In the genomic region with DNA sequence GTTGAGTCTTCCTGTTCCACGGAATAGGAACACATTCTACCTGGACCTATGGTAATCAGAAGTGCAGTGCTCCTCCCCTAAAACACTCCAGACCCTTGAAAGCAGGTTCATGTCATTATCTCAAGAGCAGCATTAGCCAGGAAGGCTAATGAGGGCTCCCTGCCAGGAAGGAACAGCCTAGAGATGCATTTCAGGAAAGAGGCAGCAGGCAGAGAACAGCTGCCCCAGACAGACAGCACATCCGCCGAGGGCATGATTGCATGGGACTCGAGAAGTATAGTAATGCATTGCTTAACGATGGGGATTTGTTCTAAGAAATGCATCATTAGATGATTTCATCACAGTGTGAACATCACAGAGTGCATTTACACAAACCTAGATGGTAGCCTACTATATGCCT, we compare ENCODE assay signal across 18 cellular contexts.
A peak's percentile ranks its signal among the peaks of the same experiment; 100 is the strongest.
DNase-seq lines count a peak whose midpoint lies in the region; ATAC-seq, FAIRE-seq and TF ChIP-seq lines count a peak whose summit lies in the region.
"Had no signal": no experiment of that assay in that cellular context is flagged by ENCODE, and none has a peak within 500 bp of the region (broad histone marks: within the 10 kb centered on the region; RNA-seq: fewer than 3 reads in every experiment).

No MANE protein-coding gene starts in this region.

- FAIRE-seq in HepG2 (lab: Jason Lieb, UNC), result no peak
- FAIRE-seq: astrocyte, frontal cortex had no signal

- H3K9ac ChIP-seq in HepG2 (ENCODE audit: insufficient read depth, low read depth, low read length), result no peak overlapping the region

- POLR2A ChIA-PET in HepG2 (lab: Yijun Ruan, JAX), result no interaction called here

- no peaks in the 10 kb centered on the region for H4K20me1 ChIP-seq in HepG2 (ENCODE audit: insufficient read depth, low read length)

- TF ChIP-seq RAD21 in HepG2 (CRISPR knock-in tag; IDR thresholded peaks at IDR 0.05), result no peak

- DNase-seq in DMS153 treated with DMSO at 0.1 percent for 48 hours (lab: John Stamatoyannopoulos, UW; ENCODE audit: unreplicated experiment), result peak; percentile 4
- DNase-seq in NCI-H1417 (lab: John Stamatoyannopoulos, UW), result peak; percentile 76 to 95 (median 91)
- DNase-seq in NCI-H82 (lab: John Stamatoyannopoulos, UW), result peak; percentile 79
- DNase-seq in lung (ENCODE audit: low spot score), result peak; percentile 56
- DNase-seq in activated T-helper 2 cell treated with anti-CD3 and anti-CD28 coated beads, Interferon-gamma antibody, Interleukin-2, Interleukin-4, amounts not matched to agents 10 μg/mL and 5 μg/mL and 100 μg/mL, durations not matched to agents 14 hours and 24 hours and 36 hours (ENCODE audit: low spot score), result no peak
- DNase-seq in HepG2 (ENCODE audit: low spot score), result no peak
- no peak for DNase-seq in AG08395 (ENCODE audit: low spot score)
- DNase-seq: activated gamma-delta T cell treated with Interleukin-2 at 50 U/mL for 16 hours; Caco-2; NCI-H1048; ovary; stimulated activated CD4-positive, alpha-beta T cell treated with anti-CD3 and anti-CD28 coated beads, Interleukin-4, amount 100 ng/mL, for 1 hour had no signal

- no peak overlapping the region for H3K4me3 Mint-ChIP-seq in activated T-helper 2 cell treated with anti-CD3 and anti-CD28 coated beads, Interferon-gamma antibody, Interleukin-2, Interleukin-4, amounts not matched to agents 10 μg/mL and 5 μg/mL and 100 μg/mL, durations not matched to agents 14 hours and 24 hours and 36 hours (ENCODE audit: low read depth)
- H3K4me3 Mint-ChIP-seq: T-helper 2 cell treated with Interferon-gamma antibody and Interleukin-4, amounts not matched to agents 5 μg/mL and 100 μg/mL, for 36 hours had no signal

- BruUV-seq in HepG2 (replicated peaks; lab: Mats Ljungman, UMichigan), result no TSS peak

- intact Hi-C loops in activated T-helper 2 cell treated with anti-CD3 and anti-CD28 coated beads, Interferon-gamma antibody, Interleukin-2, Interleukin-4, amounts not matched to agents 10 μg/mL and 5 μg/mL and 100 μg/mL, durations not matched to agents 14 hours and 24 hours and 36 hours (cut with micrococcal nuclease), result no loop called here
- intact Hi-C loops in HepG2 (cut with micrococcal nuclease; ENCODE audit: unreplicated experiment), result no loop called here

- no peak overlapping the region for H3K4me2 ChIP-seq in HepG2 (ENCODE audit: low read depth, low read length)

- H3K27me3 ChIP-seq in lung (ENCODE audit: control insufficient read depth, insufficient read depth) (no peaks in the 10 kb centered on the region), HepG2 (ENCODE audit: control insufficient read depth in 1 of 2, insufficient read depth in 2 of 2, low read length in 2 of 2) (0 out of 5 replicates have a peak, but pooled peaks cover 0 to 7% of the 10 kb centered on the region in 2 experiments)
- H3K27me3 ChIP-seq: ovary, suprapubic skin had no signal

- no peak overlapping the region for H2AFZ ChIP-seq in HepG2 (ENCODE audit: low read length)

- peak; percentile 10 for ATAC-seq in lung (ENCODE audit: insufficient read depth, low FRiP score)
- no peak for ATAC-seq in HepG2
- ATAC-seq: left lobe of liver, Right ventricle myocardium inferior had no signal

- H3K9me3 Mint-ChIP-seq in activated T-helper 2 cell treated with anti-CD3 and anti-CD28 coated beads, Interferon-gamma antibody, Interleukin-2, Interleukin-4, amounts not matched to agents 10 μg/mL and 5 μg/mL and 100 μg/mL, durations not matched to agents 14 hours and 24 hours and 36 hours, result no peaks in the 10 kb centered on the region
- H3K9me3 Mint-ChIP-seq: T-helper 2 cell treated with Interferon-gamma antibody and Interleukin-4, amounts not matched to agents 5 μg/mL and 100 μg/mL, for 36 hours had no signal

- in situ Hi-C loops in HepG2 (cut with HindIII; ENCODE audit: extremely low pct_ligation_motif_present, low pct_unique_long_range_greater_than_20kb), result no loop called here

- TF ChIP-seq CTCF in lung (IDR thresholded peaks at IDR 0.05; ENCODE audit: control extremely low read depth, extremely low read depth) (no peak), HepG2 (CRISPR knock-in tag; IDR thresholded peaks at IDR 0.05) (no peak)

- CTCF ChIA-PET in HepG2 (lab: Yijun Ruan, JAX; ENCODE audit: low intra/inter-chr PET ratio, low total read pairs), result no interaction called here

- H3K79me2 ChIP-seq in HepG2 (ENCODE audit: insufficient read depth, low read length), result no peaks in the 10 kb centered on the region

- TF ChIP-seq POLR2A in HepG2 (IDR thresholded peaks at IDR 0.05; ENCODE audit: insufficient read depth in 1 of 2, low read depth in 2 of 2, low read length in 2 of 2), result no peak

- no peaks in the 10 kb centered on the region for H3K27me3 Mint-ChIP-seq in activated T-helper 2 cell treated with anti-CD3 and anti-CD28 coated beads, Interferon-gamma antibody, Interleukin-2, Interleukin-4, amounts not matched to agents 10 μg/mL and 5 μg/mL and 100 μg/mL, durations not matched to agents 14 hours and 24 hours and 36 hours (ENCODE audit: low read depth)

- H3K9me3 ChIP-seq in lung (ENCODE audit: control insufficient read depth in 2 of 2, insufficient read depth in 1 of 2, low read length in 1 of 2), result no peaks in the 10 kb centered on the region
- H3K9me3 ChIP-seq in HepG2 (ENCODE audit: low read length), result no peaks in the 10 kb centered on the region
- H3K9me3 ChIP-seq: Caco-2, ovary, suprapubic skin had no signal

- no peaks in the 10 kb centered on the region for H3K36me3 Mint-ChIP-seq in activated T-helper 2 cell treated with anti-CD3 and anti-CD28 coated beads, Interferon-gamma antibody, Interleukin-2, Interleukin-4, amounts not matched to agents 10 μg/mL and 5 μg/mL and 100 μg/mL, durations not matched to agents 14 hours and 24 hours and 36 hours (ENCODE audit: low read depth)

- H3K4me3 ChIP-seq in lung (no peak overlapping the region), HepG2 (replicated peaks in 1 of 3; ENCODE audit: insufficient read depth in 1 of 3, low read depth in 2 of 3, low read length in 3 of 3) (no peak overlapping the region)
- H3K4me3 ChIP-seq: ovary, suprapubic skin had no signal

- no peaks in the 10 kb centered on the region for H3K4me1 Mint-ChIP-seq in activated T-helper 2 cell treated with anti-CD3 and anti-CD28 coated beads, Interferon-gamma antibody, Interleukin-2, Interleukin-4, amounts not matched to agents 10 μg/mL and 5 μg/mL and 100 μg/mL, durations not matched to agents 14 hours and 24 hours and 36 hours (ENCODE audit: low read depth)

- no peak overlapping the region for H3K27ac Mint-ChIP-seq in activated T-helper 2 cell treated with anti-CD3 and anti-CD28 coated beads, Interferon-gamma antibody, Interleukin-2, Interleukin-4, amounts not matched to agents 10 μg/mL and 5 μg/mL and 100 μg/mL, durations not matched to agents 14 hours and 24 hours and 36 hours

- no peaks in the 10 kb centered on the region for H3K36me3 ChIP-seq in lung (ENCODE audit: control insufficient read depth in 2 of 2, insufficient read depth in 2 of 2, low read length in 2 of 2)
- H3K36me3 ChIP-seq in HepG2 (replicated peaks in 1 of 2; ENCODE audit: control insufficient read depth in 1 of 2, insufficient read depth in 2 of 2, low read length in 2 of 2), result no peaks in the 10 kb centered on the region
- H3K36me3 ChIP-seq: ovary, suprapubic skin had no signal

- no peak overlapping the region for H3K27ac ChIP-seq in lung (ENCODE audit: low read depth in 1 of 2, low read length in 1 of 2)
- H3K27ac ChIP-seq in HepG2 (ENCODE audit: extremely low read length, insufficient read depth, low read length), result no peak overlapping the region
- H3K27ac ChIP-seq: ovary, suprapubic skin had no signal

- WGBS in lung, 2 donors, result 69 to 85% methylated on average over 5 of the region's 5 CpGs
- 30% methylated on average over 5 of the region's 5 CpGs for WGBS in HepG2 (ENCODE audit: low lambda C conversion rate)

- no peak for TF ChIP-seq EP300 in HepG2 (IDR thresholded peaks at IDR 0.05; ENCODE audit: low read depth in 2 of 2, low read length in 2 of 2)
- TF ChIP-seq EP300 in HepG2 (CRISPR knock-in tag; IDR thresholded peaks at IDR 0.05; ENCODE audit: borderline replicate concordance), result no peak

- peaks cover 0 to 1% of the 10 kb centered on the region in 2 donors for H3K4me1 ChIP-seq in lung (ENCODE audit: control insufficient read depth in 2 of 2, insufficient read depth in 2 of 2, low read length in 2 of 2)
- no peaks in the 10 kb centered on the region for H3K4me1 ChIP-seq in HepG2 (ENCODE audit: insufficient read depth, low read length)
- H3K4me1 ChIP-seq: Caco-2, suprapubic skin had no signal

TF ChIP-seq in HepG2, 621 proteins besides CTCF, POLR2A, EP300 and RAD21 (continues in another document):
- TF ChIP-seq GABPA (IDR thresholded peaks at IDR 0.05; ENCODE audit: low read depth, low read length), result no peak
- no peak for TF ChIP-seq GABPA (CRISPR knock-in tag; IDR thresholded peaks at IDR 0.05; ENCODE audit: low read depth)
- no peak for TF ChIP-seq FOXC1 (CRISPR knock-in tag; IDR thresholded peaks at IDR 0.05; ENCODE audit: borderline replicate concordance)
- no peak for TF ChIP-seq DNMT1 (CRISPR knock-in tag; IDR thresholded peaks at IDR 0.05)
- TF ChIP-seq HOXA9 (CRISPR knock-in tag; IDR thresholded peaks at IDR 0.05; ENCODE audit: borderline replicate concordance), result no peak
- no peak for TF ChIP-seq IKZF1 (IDR thresholded peaks at IDR 0.05)
- no peak for TF ChIP-seq RARA (CRISPR knock-in tag; IDR thresholded peaks at IDR 0.05)
- TF ChIP-seq SP5 (CRISPR knock-in tag; IDR thresholded peaks at IDR 0.05; ENCODE audit: borderline replicate concordance, low read depth), result no peak
- TF ChIP-seq ZNF282 (IDR thresholded peaks at IDR 0.05; ENCODE audit: partially characterized antibody), result no peak
- TF ChIP-seq, protein P1, sequence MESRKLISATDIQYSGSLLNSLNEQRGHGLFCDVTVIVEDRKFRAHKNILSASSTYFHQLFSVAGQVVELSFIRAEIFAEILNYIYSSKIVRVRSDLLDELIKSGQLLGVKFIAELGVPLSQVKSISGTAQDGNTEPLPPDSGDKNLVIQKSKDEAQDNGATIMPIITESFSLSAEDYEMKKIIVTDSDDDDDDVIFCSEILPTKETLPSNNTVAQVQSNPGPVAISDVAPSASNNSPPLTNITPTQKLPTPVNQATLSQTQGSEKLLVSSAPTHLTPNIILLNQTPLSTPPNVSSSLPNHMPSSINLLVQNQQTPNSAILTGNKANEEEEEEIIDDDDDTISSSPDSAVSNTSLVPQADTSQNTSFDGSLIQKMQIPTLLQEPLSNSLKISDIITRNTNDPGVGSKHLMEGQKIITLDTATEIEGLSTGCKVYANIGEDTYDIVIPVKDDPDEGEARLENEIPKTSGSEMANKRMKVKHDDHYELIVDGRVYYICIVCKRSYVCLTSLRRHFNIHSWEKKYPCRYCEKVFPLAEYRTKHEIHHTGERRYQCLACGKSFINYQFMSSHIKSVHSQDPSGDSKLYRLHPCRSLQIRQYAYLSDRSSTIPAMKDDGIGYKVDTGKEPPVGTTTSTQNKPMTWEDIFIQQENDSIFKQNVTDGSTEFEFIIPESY (CRISPR knock-in tag; IDR thresholded peaks at IDR 0.05), result no peak

Comparison
In these comparisons a context has a peak if more than half of its experiments do, and no peak if none do; other contexts are left out.
1. DNase-seq: peak in DMS153 treated with DMSO at 0.1 percent for 48 hours (single experiment), NCI-H1417 (3 of 3), NCI-H82 (single experiment) and lung (single experiment); none in activated T-helper 2 cell treated with anti-CD3 and anti-CD28 coated beads, Interferon-gamma antibody, Interleukin-2, Interleukin-4, amounts not matched to agents 10 μg/mL and 5 μg/mL and 100 μg/mL, durations not matched to agents 14 hours and 24 hours and 36 hours (single experiment), HepG2 (single experiment) and AG08395 (single experiment).